ENCODE assay signal across 8 cellular contexts in genomic region chr13:44437356-44438233, GRCh38.
A peak's percentile ranks its signal among the peaks of the same experiment; 100 is the strongest.
DNase-seq lines count a peak whose midpoint lies in the region; ATAC-seq, FAIRE-seq and TF ChIP-seq lines count a peak whose summit lies in the region.

No MANE protein-coding gene starts in this region.

- no peak for TF ChIP-seq POLR2A in spleen (IDR thresholded peaks at IDR 0.05)

- TF ChIP-seq CTCF in 22Rv1 (IDR thresholded peaks at IDR 0.05) (peak; percentile 71), astrocyte (IDR thresholded peaks at IDR 0.05; ENCODE audit: insufficient read depth, low read depth, low read length) (peak; percentile 46), spleen (IDR thresholded peaks at IDR 0.05 in 8 of 11, conservative IDR thresholded peaks at IDR 0.05 in 3 of 11) (peak; percentile 29 to 66 (median 59))

- peaks cover 22% of the 10 kb centered on the region for H3K4me1 ChIP-seq in astrocyte (ENCODE audit: insufficient read depth, low read length)
- peaks cover 13 to 58% (median 38%) of the 10 kb centered on the region in 6 donors for H3K4me1 ChIP-seq in spleen

- peaks cover 75% of the 10 kb centered on the region for H4K20me1 ChIP-seq in astrocyte (ENCODE audit: insufficient read depth, low read length)

- H3K9me3 ChIP-seq in astrocyte (ENCODE audit: insufficient read depth, low read depth, low read length) = no peaks in the 10 kb centered on the region
- H3K9me3 ChIP-seq in iPS-18c (ENCODE audit: control insufficient read depth, insufficient read depth, low read length) = no peaks in the 10 kb centered on the region
- H3K9me3 ChIP-seq in spleen = no peaks in the 10 kb centered on the region

- peak overlapping the region; percentile 95 for H3K4me3 Mint-ChIP-seq in astrocyte (ENCODE audit: unreplicated experiment)

- H3K27ac ChIP-seq in 22Rv1 (peak overlapping the region; percentile 97), astrocyte (ENCODE audit: low read depth, low read length) (peak overlapping the region; percentile 85), spleen (peak overlapping the region; percentile 69 to 90 (median 86))

- DNase-seq in GM03348 (ENCODE audit: low spot score) (peak; percentile 33), NCI-H2227 (lab: John Stamatoyannopoulos, UW; ENCODE audit: unreplicated experiment) (peak; percentile 48), astrocyte (ENCODE audit: low read depth) (peak; percentile 18), spleen (no peak)

- H3K4me2 ChIP-seq in astrocyte (ENCODE audit: low read length) = peak overlapping the region; percentile 82

- FAIRE-seq in astrocyte (lab: Jason Lieb, UNC) = no peak

- ATAC-seq in HG02840 (IDR thresholded peaks at IDR 0.05; ENCODE audit: low FRiP score, unreplicated experiment) = no peak
- ATAC-seq in HG02885 (IDR thresholded peaks at IDR 0.05; ENCODE audit: poor library complexity, unreplicated experiment) = no peak

- peak overlapping the region; percentile 99 for H3K9ac ChIP-seq in astrocyte (ENCODE audit: low read length)

- H3K27me3 Mint-ChIP-seq in astrocyte (ENCODE audit: low read depth, unreplicated experiment) = no peaks in the 10 kb centered on the region

- H3K27me3 ChIP-seq in astrocyte (ENCODE audit: insufficient read depth, low read length) (no peaks in the 10 kb centered on the region), spleen (replicated peaks in 1 of 7) (peaks cover 0 to 21% (median 0%) of the 10 kb centered on the region in 7 donors)

- 6 to 12% (median 9%) methylated on average over 5 of the region's 5 CpGs for WGBS in spleen, 5 donors

- peak overlapping the region; percentile 67 for H3K27ac Mint-ChIP-seq in astrocyte (ENCODE audit: unreplicated experiment)

- peaks cover 16% of the 10 kb centered on the region for H3K36me3 ChIP-seq in astrocyte (ENCODE audit: insufficient read depth, low read length)
- peaks cover 0 to 21% (median 5%) of the 10 kb centered on the region in 6 donors for H3K36me3 ChIP-seq in spleen

- peaks cover 26% of the 10 kb centered on the region for H3K4me1 Mint-ChIP-seq in astrocyte (ENCODE audit: low read depth, unreplicated experiment)

- no peaks in the 10 kb centered on the region for H3K9me3 Mint-ChIP-seq in astrocyte (ENCODE audit: unreplicated experiment)

- H3K4me3 ChIP-seq in astrocyte (ENCODE audit: insufficient read depth, low read depth, low read length) (peak overlapping the region; percentile 61), iPS-18c (ENCODE audit: insufficient read depth, low read depth, low read length) (peak overlapping the region; percentile 61; the same call in 1 of the 2 replicates), spleen (peak overlapping the region; percentile 38 to 77 (median 54))

- no peak overlapping the region for H2AFZ ChIP-seq in astrocyte (ENCODE audit: low read depth, low read length)

- H3K36me3 Mint-ChIP-seq in astrocyte (ENCODE audit: low read depth, unreplicated experiment) = peaks cover 9% of the 10 kb centered on the region

- intact Hi-C loops in spleen (cut with DNase I; ENCODE audit: low total_unique reads) = loop anchor here (5.0 kb wide), 1 partner anchor 530 kb away; no protein-coding TSS in a partner anchor

- peaks cover 52% of the 10 kb centered on the region for H3K79me2 ChIP-seq in astrocyte (ENCODE audit: insufficient read depth, low read length)
